ENCODE assay signal across 1 cellular context in the genomic region with DNA sequence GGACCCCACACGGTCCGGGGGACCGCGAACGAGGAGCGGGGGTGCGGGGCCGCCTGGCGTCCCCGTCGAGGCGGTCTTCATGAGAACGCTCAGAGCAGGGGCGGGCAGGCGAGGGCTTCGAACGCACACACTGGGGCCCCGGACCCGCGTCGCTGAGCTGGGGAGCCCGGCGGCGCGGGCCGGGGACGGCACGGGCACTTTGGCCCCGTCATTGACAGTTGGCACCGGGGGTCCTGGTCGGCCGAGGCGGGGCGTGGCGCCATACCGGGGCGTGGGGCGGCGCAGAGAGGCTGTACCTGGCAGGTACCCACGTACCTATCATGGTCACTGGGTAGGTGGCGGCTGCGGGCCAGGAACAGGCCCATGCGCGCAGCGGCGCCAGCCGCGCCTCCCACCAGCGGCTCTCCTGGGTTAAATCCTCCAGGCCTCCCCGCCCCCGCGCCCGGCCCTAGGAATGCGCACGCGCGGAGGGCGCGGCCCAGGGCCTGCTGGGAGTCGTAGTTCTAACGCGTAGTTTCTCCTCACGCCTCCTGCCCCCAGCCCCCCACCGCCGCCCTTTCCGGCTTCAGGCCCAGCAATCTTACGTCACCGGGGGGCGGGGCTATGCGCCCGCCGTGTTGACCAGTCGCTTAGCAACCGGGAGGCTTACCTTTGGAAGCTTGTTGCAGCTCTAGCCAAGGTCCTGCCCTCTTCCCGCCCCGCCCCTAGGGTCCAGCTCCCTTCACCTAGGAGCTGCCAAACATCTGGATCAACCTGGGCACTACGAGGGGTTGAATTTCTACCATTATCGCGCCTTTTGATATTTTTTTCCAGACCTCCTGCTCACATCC.
TF ChIP-seq lines count a peak whose summit lies in the region.

Gene PACRG (plus strand): TSS at position 628 of the 830 bp plus-strand sequence.
Gene PRKN (minus strand): TSS at position 420 of the 830 bp plus-strand sequence.

TF ChIP-seq in SK-N-SH treated with all-trans-retinoic acid at 6 μM for 48 hours, 23 proteins besides CTCF, POLR2A, EP300 and RAD21 (continued from another document):
- TF ChIP-seq, protein P1, sequence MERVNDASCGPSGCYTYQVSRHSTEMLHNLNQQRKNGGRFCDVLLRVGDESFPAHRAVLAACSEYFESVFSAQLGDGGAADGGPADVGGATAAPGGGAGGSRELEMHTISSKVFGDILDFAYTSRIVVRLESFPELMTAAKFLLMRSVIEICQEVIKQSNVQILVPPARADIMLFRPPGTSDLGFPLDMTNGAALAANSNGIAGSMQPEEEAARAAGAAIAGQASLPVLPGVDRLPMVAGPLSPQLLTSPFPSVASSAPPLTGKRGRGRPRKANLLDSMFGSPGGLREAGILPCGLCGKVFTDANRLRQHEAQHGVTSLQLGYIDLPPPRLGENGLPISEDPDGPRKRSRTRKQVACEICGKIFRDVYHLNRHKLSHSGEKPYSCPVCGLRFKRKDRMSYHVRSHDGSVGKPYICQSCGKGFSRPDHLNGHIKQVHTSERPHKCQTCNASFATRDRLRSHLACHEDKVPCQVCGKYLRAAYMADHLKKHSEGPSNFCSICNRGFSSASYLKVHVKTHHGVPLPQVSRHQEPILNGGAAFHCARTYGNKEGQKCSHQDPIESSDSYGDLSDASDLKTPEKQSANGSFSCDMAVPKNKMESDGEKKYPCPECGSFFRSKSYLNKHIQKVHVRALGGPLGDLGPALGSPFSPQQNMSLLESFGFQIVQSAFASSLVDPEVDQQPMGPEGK (CRISPR knock-in tag; IDR thresholded peaks at IDR 0.05; ENCODE audit: borderline replicate concordance), result no peak
- TF ChIP-seq ZNF565 (CRISPR knock-in tag; conservative IDR thresholded peaks at IDR 0.05; ENCODE audit: low read depth), result no peak
- no peak for TF ChIP-seq TOX (CRISPR knock-in tag; IDR thresholded peaks at IDR 0.05; ENCODE audit: borderline replicate concordance)
- TF ChIP-seq ARNTL (CRISPR knock-in tag; IDR thresholded peaks at IDR 0.05; ENCODE audit: borderline replicate concordance, low read depth), result no peak
- no peak for TF ChIP-seq RARB (CRISPR knock-in tag; IDR thresholded peaks at IDR 0.05)
- no peak for TF ChIP-seq OSR1 (CRISPR knock-in tag; IDR thresholded peaks at IDR 0.05)
- TF ChIP-seq ISL1 (CRISPR knock-in tag; IDR thresholded peaks at IDR 0.05), result no peak
- TF ChIP-seq, protein P2, sequence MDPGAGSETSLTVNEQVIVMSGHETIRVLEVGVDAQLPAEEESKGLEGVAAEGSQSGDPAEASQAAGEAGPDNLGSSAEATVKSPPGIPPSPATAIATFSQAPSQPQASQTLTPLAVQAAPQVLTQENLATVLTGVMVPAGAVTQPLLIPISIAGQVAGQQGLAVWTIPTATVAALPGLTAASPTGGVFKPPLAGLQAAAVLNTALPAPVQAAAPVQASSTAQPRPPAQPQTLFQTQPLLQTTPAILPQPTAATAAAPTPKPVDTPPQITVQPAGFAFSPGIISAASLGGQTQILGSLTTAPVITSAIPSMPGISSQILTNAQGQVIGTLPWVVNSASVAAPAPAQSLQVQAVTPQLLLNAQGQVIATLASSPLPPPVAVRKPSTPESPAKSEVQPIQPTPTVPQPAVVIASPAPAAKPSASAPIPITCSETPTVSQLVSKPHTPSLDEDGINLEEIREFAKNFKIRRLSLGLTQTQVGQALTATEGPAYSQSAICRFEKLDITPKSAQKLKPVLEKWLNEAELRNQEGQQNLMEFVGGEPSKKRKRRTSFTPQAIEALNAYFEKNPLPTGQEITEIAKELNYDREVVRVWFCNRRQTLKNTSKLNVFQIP (CRISPR knock-in tag; IDR thresholded peaks at IDR 0.05; ENCODE audit: borderline replicate concordance, low read depth), result no peak
- TF ChIP-seq ESRRG (CRISPR knock-in tag; IDR thresholded peaks at IDR 0.05), result no peak
